1 cellular context compared by ENCODE assay signal in the genomic region with DNA sequence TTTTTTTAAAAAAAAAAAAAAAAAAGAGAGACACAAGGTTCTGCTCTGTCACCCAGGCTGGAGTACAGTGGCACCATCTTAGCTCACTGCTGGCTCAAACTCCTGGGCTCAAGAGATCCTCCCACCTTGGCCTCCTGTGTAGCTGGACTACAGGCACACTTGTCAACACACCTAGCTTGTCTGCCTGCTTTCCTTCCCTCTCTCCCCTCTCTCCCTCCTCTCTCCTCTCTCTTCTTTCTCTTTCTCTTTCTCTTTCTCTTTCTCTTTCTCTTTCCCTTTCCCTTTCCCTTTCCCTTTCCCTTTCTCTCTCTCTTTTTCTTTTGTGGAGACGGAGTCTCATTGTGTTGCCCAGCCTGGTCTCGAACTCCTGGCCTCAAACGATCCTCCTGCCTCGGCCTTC.
TF ChIP-seq lines count a peak whose summit lies in the region.

No MANE protein-coding gene starts in this region.

TF ChIP-seq in IMR-90, 13 proteins besides CTCF, POLR2A, EP300 and RAD21:
- TF ChIP-seq MAZ (IDR thresholded peaks at IDR 0.05; ENCODE audit: borderline replicate concordance, low read depth, low read length), result no peak
- TF ChIP-seq NFE2L2 (IDR thresholded peaks at IDR 0.05; ENCODE audit: low read depth, low read length), result no peak
- TF ChIP-seq, protein P1, sequence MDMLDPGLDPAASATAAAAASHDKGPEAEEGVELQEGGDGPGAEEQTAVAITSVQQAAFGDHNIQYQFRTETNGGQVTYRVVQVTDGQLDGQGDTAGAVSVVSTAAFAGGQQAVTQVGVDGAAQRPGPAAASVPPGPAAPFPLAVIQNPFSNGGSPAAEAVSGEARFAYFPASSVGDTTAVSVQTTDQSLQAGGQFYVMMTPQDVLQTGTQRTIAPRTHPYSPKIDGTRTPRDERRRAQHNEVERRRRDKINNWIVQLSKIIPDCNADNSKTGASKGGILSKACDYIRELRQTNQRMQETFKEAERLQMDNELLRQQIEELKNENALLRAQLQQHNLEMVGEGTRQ (IDR thresholded peaks at IDR 0.05; ENCODE audit: low read depth, low read length), result no peak
- TF ChIP-seq BHLHE40 (IDR thresholded peaks at IDR 0.05; ENCODE audit: low read depth, low read length), result no peak
- TF ChIP-seq SMC3 (IDR thresholded peaks at IDR 0.05; ENCODE audit: low read depth, low read length), result no peak
- TF ChIP-seq FOS (IDR thresholded peaks at IDR 0.05; ENCODE audit: low read depth, low read length), result no peak
- no peak for TF ChIP-seq RFX5 (IDR thresholded peaks at IDR 0.05; ENCODE audit: low read depth, low read length)
- no peak for TF ChIP-seq CHD1 (IDR thresholded peaks at IDR 0.05; ENCODE audit: low read depth, low read length)
- no peak for TF ChIP-seq RCOR1 (IDR thresholded peaks at IDR 0.05; ENCODE audit: insufficient replicate concordance, low read length)
- no peak for TF ChIP-seq MXI1 (IDR thresholded peaks at IDR 0.05; ENCODE audit: borderline replicate concordance, low read depth, low read length)
- no peak for TF ChIP-seq MAFK (IDR thresholded peaks at IDR 0.05; ENCODE audit: low read depth, low read length)
- TF ChIP-seq, protein P2, sequence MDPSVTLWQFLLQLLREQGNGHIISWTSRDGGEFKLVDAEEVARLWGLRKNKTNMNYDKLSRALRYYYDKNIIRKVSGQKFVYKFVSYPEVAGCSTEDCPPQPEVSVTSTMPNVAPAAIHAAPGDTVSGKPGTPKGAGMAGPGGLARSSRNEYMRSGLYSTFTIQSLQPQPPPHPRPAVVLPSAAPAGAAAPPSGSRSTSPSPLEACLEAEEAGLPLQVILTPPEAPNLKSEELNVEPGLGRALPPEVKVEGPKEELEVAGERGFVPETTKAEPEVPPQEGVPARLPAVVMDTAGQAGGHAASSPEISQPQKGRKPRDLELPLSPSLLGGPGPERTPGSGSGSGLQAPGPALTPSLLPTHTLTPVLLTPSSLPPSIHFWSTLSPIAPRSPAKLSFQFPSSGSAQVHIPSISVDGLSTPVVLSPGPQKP (IDR thresholded peaks at IDR 0.05; ENCODE audit: borderline replicate concordance, low read depth, low read length), result no peak
- TF ChIP-seq CEBPB (IDR thresholded peaks at IDR 0.05; ENCODE audit: low read depth, low read length), result no peak
